In genomic region chr5:140400730-140401361, GRCh38 we compare ENCODE assay signal across 8 cellular contexts. TPM values are rescaled to one million over a fixed set of nuclear protein-coding genes. Genes with fewer than 3 reads are reported as not detected.
DNase-seq lines count a peak whose midpoint lies in the region; ATAC-seq, FAIRE-seq and TF ChIP-seq lines count a peak whose summit lies in the region.

No MANE protein-coding gene starts in this region.

- no peaks in the 10 kb centered on the region for H3K36me3 ChIP-seq in HepG2 (replicated peaks in 1 of 2; ENCODE audit: control insufficient read depth in 1 of 2, insufficient read depth in 2 of 2, low read length in 2 of 2)

- peak; percentile 62 for ATAC-seq in GM19397 (IDR thresholded peaks at IDR 0.05; ENCODE audit: unreplicated experiment)
- ATAC-seq in HG03558 (IDR thresholded peaks at IDR 0.05; ENCODE audit: extremely low read depth, unreplicated experiment), result peak; percentile 42
- peak; percentile 86 for ATAC-seq in HepG2

- peak overlapping the region; percentile 67 for H3K4me2 ChIP-seq in HepG2 (ENCODE audit: low read depth, low read length)

- peaks cover 57% of the 10 kb centered on the region for H3K79me2 ChIP-seq in HepG2 (ENCODE audit: insufficient read depth, low read length)

- H3K4me3 ChIP-seq in HepG2 (replicated peaks in 1 of 3; ENCODE audit: insufficient read depth in 1 of 3, low read depth in 2 of 3, low read length in 3 of 3), result peak overlapping the region; percentile 72 to 89 (median 76)

- peak; percentile 33 to 74; a peak in 3 of 4 replicates for TF ChIP-seq POLR2A in HepG2 (IDR thresholded peaks at IDR 0.05; ENCODE audit: insufficient read depth in 1 of 2, low read depth in 2 of 2, low read length in 2 of 2)

- H3K27ac ChIP-seq in HepG2 (ENCODE audit: extremely low read length, insufficient read depth, low read length), result peak overlapping the region; percentile 97

- POLR2A ChIA-PET in HepG2 (lab: Yijun Ruan, JAX), result interaction anchor here (0.5 to 2.7 kb wide), 23 partner anchors 8 to 325 kb away, joined by 3 to 17 read pairs (median 5); partner anchors contain the start of genes EIF4EBP3, HARS1, HARS2 and HBEGF

- peaks cover 31% of the 10 kb centered on the region for H4K20me1 ChIP-seq in HepG2 (ENCODE audit: insufficient read depth, low read length)

- peak overlapping the region; percentile 94 for H3K9ac ChIP-seq in HepG2 (ENCODE audit: insufficient read depth, low read depth, low read length)

- in situ Hi-C loops in HepG2 (cut with HindIII; ENCODE audit: extremely low pct_ligation_motif_present, low pct_unique_long_range_greater_than_20kb), result no loop called here

- intact Hi-C loops in HepG2 (cut with micrococcal nuclease; ENCODE audit: unreplicated experiment), result loop anchor here (1.0 to 10.0 kb wide), 4 partner anchors 18 to 318 kb away; partner anchors contain the start of genes CYSTM1, IK and NDUFA2

- peak overlapping the region; percentile 88 for H2AFZ ChIP-seq in HepG2 (ENCODE audit: low read length)

- TF ChIP-seq RAD21 in HepG2 (CRISPR knock-in tag; IDR thresholded peaks at IDR 0.05), result 0 out of 2 replicates have a peak, but pooled peaks have one; percentile 36

- CTCF ChIA-PET in HepG2 (lab: Yijun Ruan, JAX; ENCODE audit: low intra/inter-chr PET ratio, low total read pairs), result no interaction called here

- no peaks in the 10 kb centered on the region; a peak in 1 of 5 replicates for H3K27me3 ChIP-seq in HepG2 (ENCODE audit: control insufficient read depth in 1 of 2, insufficient read depth in 2 of 2, low read length in 2 of 2)

- FAIRE-seq in HepG2 (lab: Jason Lieb, UNC), result no peak

- under 1% methylated on average over 14 of the region's 54 CpGs for WGBS in HepG2 (ENCODE audit: low lambda C conversion rate)

- DNase-seq in CD1c-positive myeloid dendritic cell (ENCODE audit: extremely low spot score), result peak; percentile 93
- peak; percentile 98 for DNase-seq in NCI-H748 (lab: John Stamatoyannopoulos, UW; ENCODE audit: unreplicated experiment)
- DNase-seq in activated CD4-positive, alpha-beta T cell treated with anti-CD3 and anti-CD28 coated beads, Interleukin-2, amount 50 U/mL, for 4 hours, result peak; percentile 80 to 81
- DNase-seq in dermis microvascular lymphatic vessel endothelial cell (ENCODE audit: low read depth in 2 of 2), result peak; percentile 93 to 97
- peak; percentile 96 for DNase-seq in HepG2 (ENCODE audit: low spot score)
- DNase-seq in stimulated activated CD4-positive, alpha-beta T cell treated with anti-CD3 and anti-CD28 coated beads, Interleukin-2, amount 100 ng/mL, for 4 hours (ENCODE audit: low read depth), result peak; percentile 78

- no peaks in the 10 kb centered on the region for H3K9me3 ChIP-seq in HepG2 (ENCODE audit: low read length)

- TF ChIP-seq CTCF in HepG2 (CRISPR knock-in tag; IDR thresholded peaks at IDR 0.05), result peak; percentile 37; the same call in 1 of the 2 replicates

- peak in 1 of 2 experiments; percentile 55; a peak in 1 of 4 replicates for TF ChIP-seq EP300 in HepG2 (IDR thresholded peaks at IDR 0.05; ENCODE audit: low read depth in 2 of 2, low read length in 2 of 2)
- TF ChIP-seq EP300 in HepG2 (CRISPR knock-in tag; IDR thresholded peaks at IDR 0.05; ENCODE audit: borderline replicate concordance), result peak; percentile 55

- no TSS peak for BruUV-seq in HepG2 (replicated peaks; lab: Mats Ljungman, UMichigan)

- H3K4me1 ChIP-seq in HepG2 (ENCODE audit: insufficient read depth, low read length), result peaks cover 42% of the 10 kb centered on the region

TF ChIP-seq in HepG2, 621 proteins besides CTCF, POLR2A, EP300 and RAD21 (continues in another document):
- TF ChIP-seq ZNF101 (CRISPR knock-in tag; IDR thresholded peaks at IDR 0.05; ENCODE audit: borderline replicate concordance, low read depth) (no peak), MTA1 (CRISPR knock-in tag; IDR thresholded peaks at IDR 0.05; ENCODE audit: borderline replicate concordance) (0 out of 2 replicates have a peak, but pooled peaks have one; percentile 35)

RNA-seq across cellular contexts. Expression of gene ANKHD1, which starts 0.8 kb away (rescaled TPM):
- total RNA-seq in dermis microvascular lymphatic vessel endothelial cell (44.7 and 59.3 TPM in 2 replicates), HepG2 (2016; rRNA removed; fragmentation: Illumina TruSeq; extraction: Trizol) (69.9 and 101 TPM in 2 replicates)
- 59.7 and 69.1 TPM in 2 replicates for total RNA-seq in HepG2 (2016; cell fraction: cytosol; rRNA removed; fragmentation: Illumina TruSeq; extraction: Trizol; ENCODE audit: low read depth)
- total RNA-seq in HepG2 (2016; cell fraction: insoluble cytoplasmic fraction; rRNA removed; fragmentation: Illumina TruSeq; extraction: Trizol), result 69.9 and 98.6 TPM in 2 replicates
- 33.7 and 41.4 TPM in 2 replicates for total RNA-seq in HepG2 (2016; cell fraction: membrane; rRNA removed; fragmentation: Illumina TruSeq; extraction: Trizol)
- total RNA-seq in HepG2 (2016; cell fraction: nucleus; rRNA removed; fragmentation: Illumina TruSeq; extraction: Trizol), result 106 and 125 TPM in 2 replicates
- polyA plus RNA-seq in HepG2 (2011; rRNA removed), result 68.5 and 82.0 TPM in 2 replicates
- polyA plus RNA-seq in HepG2 (2011; cell fraction: cytosol; rRNA removed), result 33.7 and 45.2 TPM in 2 replicates
- polyA plus RNA-seq in HepG2 (2011; cell fraction: nucleus; rRNA removed), result 104 and 105 TPM in 2 replicates
- polyA plus RNA-seq in HepG2 (2012), result 56.5 and 76.2 TPM in 2 replicates
- 2.7 and 3.1 TPM in 2 replicates for polyA plus RNA-seq in HepG2 (2016; cell fraction: cytosol; fragmentation: Illumina TruSeq; extraction: Trizol; ENCODE audit: low read depth)
- polyA plus RNA-seq in HepG2 (2016; cell fraction: insoluble cytoplasmic fraction; fragmentation: Illumina TruSeq; extraction: Trizol; ENCODE audit: low read depth), result 76.7 and 87.6 TPM in 2 replicates
- polyA plus RNA-seq in HepG2 (2016; cell fraction: membrane; fragmentation: Illumina TruSeq; extraction: Trizol; ENCODE audit: low read depth), result 7.0 and 8.2 TPM in 2 replicates
- 142 and 161 TPM in 2 replicates for polyA plus RNA-seq in HepG2 (2016; cell fraction: nucleus; fragmentation: Illumina TruSeq; extraction: Trizol; ENCODE audit: insufficient read depth, low read depth)
- 130 and 138 TPM in 2 replicates for polyA minus RNA-seq in HepG2 (2011; rRNA and poly(A)+ RNA removed; ENCODE audit: low replicate concordance)
- polyA minus RNA-seq in HepG2 (2011; cell fraction: cytosol; rRNA and poly(A)+ RNA removed), result 52.8 and 61.5 TPM in 2 replicates
- polyA minus RNA-seq in HepG2 (2011; cell fraction: nucleus; rRNA and poly(A)+ RNA removed), result 183 and 186 TPM in 2 replicates

RNA-seq across cellular contexts. Expression of gene SLC4A9, which starts 40.9 kb away (rescaled TPM):
- not detected in 2 replicates for total RNA-seq in dermis microvascular lymphatic vessel endothelial cell
- total RNA-seq in HepG2 (2016; rRNA removed; fragmentation: Illumina TruSeq; extraction: Trizol), result not detected in 2 replicates
- total RNA-seq in HepG2 (2016; cell fraction: cytosol; rRNA removed; fragmentation: Illumina TruSeq; extraction: Trizol; ENCODE audit: low read depth), result not detected in 2 replicates
- not detected in 2 replicates for total RNA-seq in HepG2 (2016; cell fraction: insoluble cytoplasmic fraction; rRNA removed; fragmentation: Illumina TruSeq; extraction: Trizol)
- total RNA-seq in HepG2 (2016; cell fraction: membrane; rRNA removed; fragmentation: Illumina TruSeq; extraction: Trizol), result not detected in 2 replicates
- not detected in 2 replicates for total RNA-seq in HepG2 (2016; cell fraction: nucleus; rRNA removed; fragmentation: Illumina TruSeq; extraction: Trizol)
- polyA plus RNA-seq in HepG2 (2011; rRNA removed), result 0.05 TPM in 1 of 2 replicates, not detected in the other
- 0.01 TPM in 1 of 2 replicates, not detected in the other for polyA plus RNA-seq in HepG2 (2011; cell fraction: cytosol; rRNA removed)
- polyA plus RNA-seq in HepG2 (2011; cell fraction: nucleus; rRNA removed), result 0.10 and 0.40 TPM in 2 replicates
- not detected in 2 replicates for polyA plus RNA-seq in HepG2 (2012)
- polyA plus RNA-seq in HepG2 (2016; cell fraction: cytosol; fragmentation: Illumina TruSeq; extraction: Trizol; ENCODE audit: low read depth), result not detected in 2 replicates
- polyA plus RNA-seq in HepG2 (2016; cell fraction: insoluble cytoplasmic fraction; fragmentation: Illumina TruSeq; extraction: Trizol; ENCODE audit: low read depth), result not detected in 2 replicates
- polyA plus RNA-seq in HepG2 (2016; cell fraction: membrane; fragmentation: Illumina TruSeq; extraction: Trizol; ENCODE audit: low read depth), result not detected in 2 replicates
- polyA plus RNA-seq in HepG2 (2016; cell fraction: nucleus; fragmentation: Illumina TruSeq; extraction: Trizol; ENCODE audit: insufficient read depth, low read depth), result not detected in 2 replicates
- not detected in 2 replicates for polyA minus RNA-seq in HepG2 (2011; rRNA and poly(A)+ RNA removed; ENCODE audit: low replicate concordance)
- polyA minus RNA-seq in HepG2 (2011; cell fraction: cytosol; rRNA and poly(A)+ RNA removed), result not detected in 2 replicates
- 0.12 TPM in 1 of 2 replicates, not detected in the other for polyA minus RNA-seq in HepG2 (2011; cell fraction: nucleus; rRNA and poly(A)+ RNA removed)

RNA-seq across cellular contexts. Expression of gene HBEGF, which starts 54.4 kb away (rescaled TPM):
- 12.1 and 15.5 TPM in 2 replicates for total RNA-seq in dermis microvascular lymphatic vessel endothelial cell
- total RNA-seq in HepG2 (2016; rRNA removed; fragmentation: Illumina TruSeq; extraction: Trizol), result 0.77 and 1.7 TPM in 2 replicates
- 0.20 and 0.26 TPM in 2 replicates for total RNA-seq in HepG2 (2016; cell fraction: cytosol; rRNA removed; fragmentation: Illumina TruSeq; extraction: Trizol; ENCODE audit: low read depth)
- total RNA-seq in HepG2 (2016; cell fraction: insoluble cytoplasmic fraction; rRNA removed; fragmentation: Illumina TruSeq; extraction: Trizol), result 0.58 and 1.5 TPM in 2 replicates
- total RNA-seq in HepG2 (2016; cell fraction: membrane; rRNA removed; fragmentation: Illumina TruSeq; extraction: Trizol), result 0.45 and 0.62 TPM in 2 replicates
- total RNA-seq in HepG2 (2016; cell fraction: nucleus; rRNA removed; fragmentation: Illumina TruSeq; extraction: Trizol), result 1.3 and 2.3 TPM in 2 replicates
- polyA plus RNA-seq in HepG2 (2011; rRNA removed), result 4.3 and 5.0 TPM in 2 replicates
- 3.5 and 3.7 TPM in 2 replicates for polyA plus RNA-seq in HepG2 (2011; cell fraction: cytosol; rRNA removed)
- polyA plus RNA-seq in HepG2 (2011; cell fraction: nucleus; rRNA removed), result 3.4 and 3.9 TPM in 2 replicates
- 1.4 and 3.0 TPM in 2 replicates for polyA plus RNA-seq in HepG2 (2012)
- 0.14 and 0.17 TPM in 2 replicates for polyA plus RNA-seq in HepG2 (2016; cell fraction: cytosol; fragmentation: Illumina TruSeq; extraction: Trizol; ENCODE audit: low read depth)
- 0.79 and 0.88 TPM in 2 replicates for polyA plus RNA-seq in HepG2 (2016; cell fraction: insoluble cytoplasmic fraction; fragmentation: Illumina TruSeq; extraction: Trizol; ENCODE audit: low read depth)
- 0.26 TPM in 2 replicates for polyA plus RNA-seq in HepG2 (2016; cell fraction: membrane; fragmentation: Illumina TruSeq; extraction: Trizol; ENCODE audit: low read depth)
- polyA plus RNA-seq in HepG2 (2016; cell fraction: nucleus; fragmentation: Illumina TruSeq; extraction: Trizol; ENCODE audit: insufficient read depth, low read depth), result 1.8 and 1.9 TPM in 2 replicates
- 1.0 and 3.2 TPM in 2 replicates for polyA minus RNA-seq in HepG2 (2011; rRNA and poly(A)+ RNA removed; ENCODE audit: low replicate concordance)
- polyA minus RNA-seq in HepG2 (2011; cell fraction: cytosol; rRNA and poly(A)+ RNA removed), result 1.4 and 1.5 TPM in 2 replicates
- polyA minus RNA-seq in HepG2 (2011; cell fraction: nucleus; rRNA and poly(A)+ RNA removed), result 3.5 and 4.1 TPM in 2 replicates

Comparison
In these comparisons a context has a peak if more than half of its experiments do, and no peak if none do; other contexts are left out.
1. Peak in every context shown above with its lines: DNase-seq, ATAC-seq, H3K4me3 ChIP-seq and H3K27ac ChIP-seq.